13 cellular contexts compared by ENCODE assay signal in the genomic region with DNA sequence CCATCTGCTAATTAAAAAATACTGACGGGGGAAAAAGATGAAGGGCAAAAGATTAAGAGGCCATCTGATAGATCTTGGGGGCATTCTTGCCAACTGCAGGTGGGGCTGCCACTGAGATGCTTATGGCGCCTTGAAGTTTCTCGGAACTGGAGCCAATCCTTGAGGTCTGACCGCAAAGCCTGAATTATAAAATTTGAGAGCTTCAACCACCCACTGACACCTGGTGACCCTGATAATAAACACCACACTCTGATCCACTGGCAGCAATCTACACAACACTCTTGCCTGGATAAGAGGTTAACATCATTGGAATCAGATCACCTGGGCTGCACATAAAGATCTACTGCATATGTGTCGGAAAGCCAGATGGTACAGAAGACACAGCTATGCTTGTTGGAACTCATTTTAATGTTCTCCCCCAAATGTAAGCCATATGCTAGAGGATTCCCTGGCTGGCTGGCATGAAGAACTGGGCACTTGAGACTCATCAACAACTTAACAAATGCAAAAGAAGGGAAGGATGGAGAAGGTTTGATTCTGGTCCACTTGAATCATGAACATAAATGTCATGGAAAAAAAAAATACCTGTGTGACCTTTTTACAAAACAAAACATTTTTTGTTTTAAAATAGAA.
"Had no signal": no experiment of that assay in that cellular context is flagged by ENCODE, and none has a peak within 500 bp of the region (broad histone marks: within the 10 kb centered on the region; RNA-seq: fewer than 3 reads in every experiment).

No MANE protein-coding gene starts in this region.

- H3K27ac ChIP-seq: ascending aorta, epithelial cell of prostate, pancreas, sigmoid colon, spleen, stomach had no signal

- H3K36me3 Mint-ChIP-seq: activated naive CD4-positive, alpha-beta T cell treated with anti-CD3 and anti-CD28 coated beads, Interleukin-2, amount 10 ng/mL, durations not matched to agents 7 days and 5 days had no signal

- DNase-seq: activated CD4-positive, alpha-beta T cell treated with anti-CD3 and anti-CD28 coated beads, Interleukin-2, amount 50 U/mL, for 1 hour; activated naive CD4-positive, alpha-beta T cell treated with anti-CD3 and anti-CD28 coated beads, Interleukin-2, amount 10 ng/mL, durations not matched to agents 7 days and 5 days; activated T-cell treated with anti-CD3 and anti-CD28 coated beads, Interleukin-2, amount 50 U/mL, for 1 hour; head of caudate nucleus; midbrain; pancreas; sigmoid colon; spleen; stomach; T-helper 9 cell had no signal

- H3K9me3 Mint-ChIP-seq: activated naive CD4-positive, alpha-beta T cell treated with anti-CD3 and anti-CD28 coated beads, Interleukin-2, amount 10 ng/mL, durations not matched to agents 7 days and 5 days had no signal

- H3K36me3 ChIP-seq: ascending aorta, pancreas, sigmoid colon, stomach had no signal

- H3K4me1 Mint-ChIP-seq: activated naive CD4-positive, alpha-beta T cell treated with anti-CD3 and anti-CD28 coated beads, Interleukin-2, amount 10 ng/mL, durations not matched to agents 7 days and 5 days had no signal

- H3K27me3 ChIP-seq: ascending aorta, pancreas, sigmoid colon, spleen, stomach had no signal

- H3K4me3 Mint-ChIP-seq: activated naive CD4-positive, alpha-beta T cell treated with anti-CD3 and anti-CD28 coated beads, Interleukin-2, amount 10 ng/mL, durations not matched to agents 7 days and 5 days had no signal

- H3K4me3 ChIP-seq: ascending aorta, pancreas, sigmoid colon, spleen, stomach had no signal

- H3K27ac Mint-ChIP-seq: activated naive CD4-positive, alpha-beta T cell treated with anti-CD3 and anti-CD28 coated beads, Interleukin-2, amount 10 ng/mL, durations not matched to agents 7 days and 5 days had no signal

- H3K4me1 ChIP-seq: pancreas, spleen had no signal

- ATAC-seq: activated CD4-positive, CD25-positive, alpha-beta regulatory T cell treated with anti-CD3 and anti-CD28 coated beads, Interleukin-2, amount 50 U/mL, for 24 hours; pancreas had no signal
